Comparison of ENCODE assay signal across 20 cellular contexts in genomic region chr5:148776261-148776660, GRCh38.
"Had no signal": no experiment of that assay in that cellular context is flagged by ENCODE, and none has a peak within 500 bp of the region (broad histone marks: within the 10 kb centered on the region; RNA-seq: fewer than 3 reads in every experiment).

No MANE protein-coding gene starts in this region.

- H3K27ac ChIP-seq: cardiac muscle cell, neutrophil, pancreas, upper lobe of right lung, VCaP had no signal

- H3K4me3 ChIP-seq: cardiac muscle cell, pancreas, upper lobe of right lung had no signal

- H3K4me1 Mint-ChIP-seq: activated CD4-positive, alpha-beta memory T cell treated with anti-CD3 and anti-CD28 coated beads, Interleukin-2, amount 10 ng/mL, durations not matched to agents 7 days and 5 days; activated CD4-positive, alpha-beta T cell treated with anti-CD3 and anti-CD28 coated beads, Interleukin-2, amount 10 ng/mL, durations not matched to agents 24 days and 14 days; activated naive CD4-positive, alpha-beta T cell treated with anti-CD3 and anti-CD28 coated beads, Interleukin-2, amount 10 ng/mL, durations not matched to agents 7 days and 5 days; nephron had no signal

- H3K4me1 ChIP-seq: pancreas, upper lobe of right lung had no signal

- DNase-seq: activated CD4-positive, alpha-beta memory T cell treated with anti-CD3 and anti-CD28 coated beads, Interleukin-2, amount 10 ng/mL, durations not matched to agents 7 days and 5 days; activated CD4-positive, alpha-beta T cell treated with anti-CD3 and anti-CD28 coated beads, Interleukin-2, amount 10 ng/mL, durations not matched to agents 24 days and 14 days; activated effector memory CD4-positive, alpha-beta T cell treated with anti-CD3 and anti-CD28 coated beads, Interleukin-2, amount 50 U/mL, for 16 hours; activated naive CD4-positive, alpha-beta T cell treated with anti-CD3 and anti-CD28 coated beads, Interleukin-2, amount 10 ng/mL, durations not matched to agents 7 days and 5 days; amygdala; cortex of kidney; endodermal cell; glutamatergic neuron; hippocampal formation; left cardiac atrium; right cardiac atrium; stimulated activated CD4-positive, alpha-beta T cell treated with anti-CD3 and anti-CD28 coated beads, Interleukin-12 subunit alpha, Interleukin-12 subunit beta, amount 100 ng/mL, for 4 hours; upper lobe of right lung had no signal

- FAIRE-seq: frontal cortex, pancreas had no signal

- H3K27me3 ChIP-seq: cardiac muscle cell, neutrophil, pancreas, upper lobe of right lung had no signal

- H3K27ac Mint-ChIP-seq: activated CD4-positive, alpha-beta memory T cell treated with anti-CD3 and anti-CD28 coated beads, Interleukin-2, amount 10 ng/mL, durations not matched to agents 7 days and 5 days; activated CD4-positive, alpha-beta T cell treated with anti-CD3 and anti-CD28 coated beads, Interleukin-2, amount 10 ng/mL, durations not matched to agents 24 days and 14 days; activated naive CD4-positive, alpha-beta T cell treated with anti-CD3 and anti-CD28 coated beads, Interleukin-2, amount 10 ng/mL, durations not matched to agents 7 days and 5 days; endodermal cell; memory B cell; nephron had no signal

- H3K9me3 ChIP-seq: neutrophil, pancreas, upper lobe of right lung had no signal

- H3K4me3 Mint-ChIP-seq: activated CD4-positive, alpha-beta memory T cell treated with anti-CD3 and anti-CD28 coated beads, Interleukin-2, amount 10 ng/mL, durations not matched to agents 7 days and 5 days; activated CD4-positive, alpha-beta T cell treated with anti-CD3 and anti-CD28 coated beads, Interleukin-2, amount 10 ng/mL, durations not matched to agents 24 days and 14 days; activated naive CD4-positive, alpha-beta T cell treated with anti-CD3 and anti-CD28 coated beads, Interleukin-2, amount 10 ng/mL, durations not matched to agents 7 days and 5 days; endodermal cell; memory B cell; nephron had no signal

- H3K9me3 Mint-ChIP-seq: activated CD4-positive, alpha-beta memory T cell treated with anti-CD3 and anti-CD28 coated beads, Interleukin-2, amount 10 ng/mL, durations not matched to agents 7 days and 5 days; activated CD4-positive, alpha-beta T cell treated with anti-CD3 and anti-CD28 coated beads, Interleukin-2, amount 10 ng/mL, durations not matched to agents 24 days and 14 days; activated naive CD4-positive, alpha-beta T cell treated with anti-CD3 and anti-CD28 coated beads, Interleukin-2, amount 10 ng/mL, durations not matched to agents 7 days and 5 days; endodermal cell; nephron had no signal

- H3K27me3 Mint-ChIP-seq: memory B cell had no signal

- H3K36me3 ChIP-seq: cardiac muscle cell, neutrophil, pancreas, upper lobe of right lung had no signal

- H3K36me3 Mint-ChIP-seq: activated naive CD4-positive, alpha-beta T cell treated with anti-CD3 and anti-CD28 coated beads, Interleukin-2, amount 10 ng/mL, durations not matched to agents 7 days and 5 days had no signal
